In the genomic region with DNA sequence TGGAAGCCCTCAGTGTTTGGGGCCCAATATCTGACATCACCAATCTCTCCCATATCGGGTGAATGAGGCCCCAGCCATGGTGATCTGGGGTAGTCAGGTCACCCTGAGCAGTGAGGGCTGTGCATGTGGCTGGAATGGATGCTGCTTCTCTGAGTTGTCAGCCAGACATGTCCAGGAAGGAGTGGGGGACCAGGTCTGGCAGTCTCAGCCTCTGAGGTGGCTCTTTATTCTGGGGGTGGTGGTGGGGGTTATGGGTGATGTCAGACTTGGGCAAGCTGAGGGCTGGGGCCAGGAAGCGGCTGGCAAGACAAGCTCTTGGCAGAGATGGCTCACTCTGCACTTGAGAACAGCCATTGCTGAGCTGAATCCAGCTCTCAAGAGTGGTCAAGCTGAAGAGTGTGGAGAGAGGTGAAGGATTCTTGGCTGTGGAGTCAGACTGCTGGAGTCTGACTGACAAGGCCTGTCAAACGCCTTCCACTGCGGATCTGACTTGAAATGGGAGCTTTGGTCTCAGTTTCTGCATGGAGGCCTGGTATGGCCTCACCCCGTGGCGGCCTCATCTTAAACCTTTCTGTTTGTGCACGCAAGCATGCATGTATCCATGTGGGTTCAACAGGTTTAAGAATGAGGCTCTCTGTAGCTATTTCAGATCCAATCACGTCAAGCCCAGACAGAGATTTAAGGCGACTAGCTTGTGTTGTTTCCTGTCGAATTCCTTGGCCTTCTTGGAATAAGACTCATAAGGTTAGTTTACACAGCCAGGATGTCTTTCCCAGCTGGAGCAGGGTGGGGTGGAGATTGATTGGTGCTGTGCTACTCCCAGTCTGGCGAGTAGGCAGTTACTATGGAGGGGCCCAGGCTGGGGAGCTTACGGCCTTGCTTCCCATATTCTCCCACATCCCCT, we compare ENCODE assay signal across 16 cellular contexts.
A peak's percentile ranks its signal among the peaks of the same experiment; 100 is the strongest.
DNase-seq lines count a peak whose midpoint lies in the region; ATAC-seq, FAIRE-seq and TF ChIP-seq lines count a peak whose summit lies in the region.
"Had no signal": no experiment of that assay in that cellular context is flagged by ENCODE, and none has a peak within 500 bp of the region (broad histone marks: within the 10 kb centered on the region; RNA-seq: fewer than 3 reads in every experiment).

No MANE protein-coding gene starts in this region.

- H3K27ac ChIP-seq in RWPE1: peak overlapping the region; percentile 82
- H3K27ac ChIP-seq in lung (ENCODE audit: low read depth in 1 of 2, low read length in 1 of 2): peak overlapping the region; percentile 17 to 34
- H3K27ac ChIP-seq in thymus (ENCODE audit: low read depth): peak overlapping the region; percentile 55
- H3K27ac ChIP-seq: cardiac muscle cell had no signal

- no peak for ATAC-seq in lung (ENCODE audit: insufficient read depth, low FRiP score)
- no peak for ATAC-seq in HG03045 (IDR thresholded peaks at IDR 0.05; ENCODE audit: unreplicated experiment)
- no peak for ATAC-seq in HG02571 (IDR thresholded peaks at IDR 0.05; ENCODE audit: unreplicated experiment)
- ATAC-seq in GM18505 (IDR thresholded peaks at IDR 0.05; ENCODE audit: unreplicated experiment): no peak
- ATAC-seq: activated T-cell treated with anti-CD3 and anti-CD28 coated beads, Interleukin-2, amount 50 U/mL, for 4 hours; effector memory CD8-positive, alpha-beta T cell had no signal

- CTCF ChIA-PET in RWPE1 (lab: Yijun Ruan, JAX): interaction anchor here (0.7 kb wide), 1 partner anchor 13 kb away, joined by 3 read pairs; no protein-coding TSS in a partner anchor

- 67 to 81% methylated on average over 12 of the region's 12 CpGs for WGBS in lung, 2 donors
- WGBS in thymus: 96% methylated on average over 12 of the region's 12 CpGs

- H3K4me1 ChIP-seq in lung (ENCODE audit: control insufficient read depth in 2 of 2, insufficient read depth in 2 of 2, low read length in 2 of 2) (peaks cover 0 to 18% of the 10 kb centered on the region in 2 donors), thymus (ENCODE audit: control insufficient read depth, insufficient read depth, low read length) (peaks cover 25% of the 10 kb centered on the region)

- TF ChIP-seq POLR2A in GM12892 (IDR thresholded peaks at IDR 0.05; ENCODE audit: low read depth, low read length) (no peak), GM18505 (IDR thresholded peaks at IDR 0.05; ENCODE audit: borderline replicate concordance, extremely low read depth, insufficient read depth, insufficient read length) (no peak)

- H3K4me3 ChIP-seq in fibroblast of villous mesenchyme (ENCODE audit: low read depth, low read length) (no peak overlapping the region), lung (no peak overlapping the region), thymus (ENCODE audit: low read length) (no peak overlapping the region)
- H3K4me3 ChIP-seq: cardiac muscle cell had no signal

- DNase-seq in RWPE1 (ENCODE audit: low spot score) (peak; percentile 15), fibroblast of villous mesenchyme (ENCODE audit: low read depth) (peak; percentile 87), lung (ENCODE audit: low spot score) (no peak), GM12892 (ENCODE audit: insufficient read length) (no peak)
- DNase-seq: activated CD4-positive, alpha-beta memory T cell treated with anti-CD3 and anti-CD28 coated beads, Interleukin-2, amount 10 ng/mL, durations not matched to agents 7 days and 5 days; activated T-cell treated with anti-CD3 and anti-CD28 coated beads, Interleukin-2, amount 50 U/mL, for 4 hours; COR-L47; effector memory CD8-positive, alpha-beta T cell; NCI-H1694; stimulated activated CD4-positive, alpha-beta T cell treated with anti-CD3 and anti-CD28 coated beads, Interleukin-1b, Interleukin-23, amount 100 ng/mL, for 48 hours; T-helper 1 cell had no signal

- H3K36me3 ChIP-seq in lung (ENCODE audit: control insufficient read depth in 2 of 2, insufficient read depth in 2 of 2, low read length in 2 of 2) (no peaks in the 10 kb centered on the region), thymus (ENCODE audit: control insufficient read depth, insufficient read depth) (no peaks in the 10 kb centered on the region)
- H3K36me3 ChIP-seq: cardiac muscle cell had no signal

- peaks cover 0 to 3% of the 10 kb centered on the region in 2 donors for H3K9me3 ChIP-seq in lung (ENCODE audit: control insufficient read depth in 2 of 2, insufficient read depth in 1 of 2, low read length in 1 of 2)
- H3K9me3 ChIP-seq in thymus (ENCODE audit: control insufficient read depth): no peaks in the 10 kb centered on the region

- TF ChIP-seq CTCF in RWPE1 (conservative IDR thresholded peaks at IDR 0.05; ENCODE audit: low read depth): no peak
- no peak for TF ChIP-seq CTCF in fibroblast of villous mesenchyme (IDR thresholded peaks at IDR 0.05; ENCODE audit: insufficient read depth, low read depth, low read length)
- TF ChIP-seq CTCF in lung (IDR thresholded peaks at IDR 0.05; ENCODE audit: control extremely low read depth, extremely low read depth): no peak

- POLR2A ChIA-PET in RWPE1 (lab: Yijun Ruan, JAX; ENCODE audit: low non-redundant PET): no interaction called here

- H3K27me3 ChIP-seq in lung (ENCODE audit: control insufficient read depth, insufficient read depth): no peaks in the 10 kb centered on the region
- H3K27me3 ChIP-seq in thymus (ENCODE audit: control insufficient read depth, insufficient read depth): no peaks in the 10 kb centered on the region
- H3K27me3 ChIP-seq: cardiac muscle cell had no signal

- no peak for FAIRE-seq in GM12892 (lab: Jason Lieb, UNC)

Comparison
In these comparisons a context has a peak if more than half of its experiments do, and no peak if none do; other contexts are left out.
1. DNase-seq: peak in RWPE1 (single experiment) and fibroblast of villous mesenchyme (single experiment); none in lung (single experiment) and GM12892 (single experiment).
2. H3K27ac ChIP-seq: peak in every context shown above with its lines; median percentile 82 in RWPE1; 55 in thymus; 26 in lung.